In the genomic region with DNA sequence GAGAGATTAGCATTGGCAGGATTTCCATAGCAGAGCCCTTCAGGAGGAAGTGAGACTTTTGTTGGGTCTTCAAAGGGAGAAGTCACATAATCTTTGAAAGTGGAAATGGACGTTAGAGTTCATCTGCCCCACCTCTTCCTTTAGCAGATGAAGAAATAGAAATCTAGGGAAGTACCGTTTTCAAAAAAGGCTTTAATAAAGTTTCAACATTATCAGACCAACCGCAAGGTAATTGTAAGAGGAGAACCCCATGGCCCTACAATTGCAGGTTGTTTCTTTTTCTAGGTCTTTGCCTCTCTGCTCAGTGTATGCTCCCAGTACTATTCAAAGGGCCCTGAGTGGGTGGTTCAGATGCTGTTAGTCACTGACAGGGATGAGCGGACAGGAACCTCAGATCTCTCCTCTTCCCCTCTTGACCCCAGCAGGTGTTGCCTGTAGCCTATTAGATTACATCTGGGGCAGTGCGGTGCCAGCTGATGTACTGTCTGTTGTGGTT, we compare ENCODE assay signal across 8 cellular contexts.
DNase-seq lines count a peak whose midpoint lies in the region; ATAC-seq lines count a peak whose summit lies in the region.

No MANE protein-coding gene starts in this region.

- peak; percentile 94 for ATAC-seq in GM19372 (IDR thresholded peaks at IDR 0.05; ENCODE audit: low read depth, unreplicated experiment)
- peak; percentile 92 for ATAC-seq in HG03159 (IDR thresholded peaks at IDR 0.05; ENCODE audit: unreplicated experiment)

- peak; percentile 70 for DNase-seq in DMS53 (lab: John Stamatoyannopoulos, UW)
- DNase-seq in SKM-1 treated with dmso at 0.1 percent for 144 hours (lab: John Stamatoyannopoulos, UW; ENCODE audit: unreplicated experiment): peak; percentile 79
- no peak for DNase-seq in AG08395 (ENCODE audit: low spot score)
- no peak for DNase-seq in hypothalamus (lab: John Stamatoyannopoulos, UW)
- DNase-seq in 8988T: no peak
- no peak for DNase-seq in activated naive CD4-positive, alpha-beta T cell treated with anti-CD3 and anti-CD28 coated beads, Interleukin-2, amount 50 U/mL, for 16 hours

Comparison
In these comparisons a context has a peak if more than half of its experiments do, and no peak if none do; other contexts are left out.
1. DNase-seq: peak in DMS53 (single experiment) and SKM-1 treated with dmso at 0.1 percent for 144 hours (single experiment); none in AG08395 (single experiment), hypothalamus (0 of 51), 8988T (single experiment) and activated naive CD4-positive, alpha-beta T cell treated with anti-CD3 and anti-CD28 coated beads, Interleukin-2, amount 50 U/mL, for 16 hours (single experiment).